Comparison of ENCODE assay signal across 17 cellular contexts in the genomic region with DNA sequence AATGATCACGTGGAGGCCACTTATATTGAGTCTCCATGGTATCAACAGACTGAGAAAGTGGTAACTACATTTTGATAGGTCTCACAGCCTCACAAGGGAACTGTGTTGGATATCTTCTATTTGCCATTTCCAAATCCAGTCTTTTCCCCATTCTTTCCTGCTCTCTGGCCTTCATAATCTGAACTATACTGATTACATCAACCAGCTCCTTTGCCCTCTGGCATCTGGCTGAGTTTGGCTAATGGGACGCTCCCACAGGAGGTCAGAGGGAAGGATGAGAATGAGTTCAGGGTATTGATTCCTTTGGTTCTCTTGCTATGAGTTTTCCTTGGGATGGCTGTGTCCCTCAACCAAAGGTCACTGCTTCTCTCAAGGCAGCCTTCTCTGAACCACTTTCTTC.
DNase-seq lines count a peak whose midpoint lies in the region; ATAC-seq and TF ChIP-seq lines count a peak whose summit lies in the region.
"Had no signal": no experiment of that assay in that cellular context is flagged by ENCODE, and none has a peak within 500 bp of the region (broad histone marks: within the 10 kb centered on the region; RNA-seq: fewer than 3 reads in every experiment).

No MANE protein-coding gene starts in this region.

- H3K23ac ChIP-seq in H9 (ENCODE audit: insufficient read length, low read depth, low read length): no peak overlapping the region

- H3K36me3 ChIP-seq in endodermal cell (ENCODE audit: control insufficient read depth, insufficient read depth, low read length): no peaks in the 10 kb centered on the region

- no peak overlapping the region for H4K5ac ChIP-seq in H9 (ENCODE audit: insufficient read length, low read depth, low read length)

- H3K9me3 Mint-ChIP-seq in H9 (peaks cover 0 to 2% of the 10 kb centered on the region in 2 experiments; a peak in 2 of 5 replicates), endodermal cell (peaks cover 6% of the 10 kb centered on the region), neural crest cell (peaks cover 2% of the 10 kb centered on the region)
- H3K9me3 Mint-ChIP-seq: CD4-positive, alpha-beta memory T cell had no signal

- TF ChIP-seq CTCF in H9 (conservative IDR thresholded peaks at IDR 0.05) (no peak), endodermal cell (conservative IDR thresholded peaks at IDR 0.05) (no peak), neural crest cell (conservative IDR thresholded peaks at IDR 0.05) (no peak)

- H3K14ac ChIP-seq in H9 (ENCODE audit: insufficient read depth, low read length): no peak overlapping the region

- H3K56ac ChIP-seq in H9 (ENCODE audit: insufficient read length, low read depth, low read length): no peak overlapping the region

- DNase-seq in H9 (no peak), endodermal cell (no peak), neural crest cell (ENCODE audit: low read depth, low spot score) (no peak), KG1 (lab: John Stamatoyannopoulos, UW) (no peak)
- DNase-seq: 8988T; C1 segment of cervical spinal cord; Calu3; CD4-positive, alpha-beta memory T cell; COR-L47; DMS53; DMS79 treated with DMSO at 0.1 percent for 48 hours; GF-D8; HCEC 1CT had no signal

- H3K27ac ChIP-seq in H9 (ENCODE audit: insufficient read length, low read depth, low read length): no peak overlapping the region
- H3K27ac ChIP-seq in endodermal cell (ENCODE audit: low read depth, low read length): no peak overlapping the region
- H3K27ac ChIP-seq: A549 had no signal

- ATAC-seq in GM21786 (IDR thresholded peaks at IDR 0.05; ENCODE audit: unreplicated experiment): no peak
- no peak for ATAC-seq in GM18909 (IDR thresholded peaks at IDR 0.05; ENCODE audit: poor library complexity, unreplicated experiment)
- ATAC-seq: A549, GM23338 had no signal

- H3K4me1 Mint-ChIP-seq in H9 (peaks cover 28 to 31% of the 10 kb centered on the region in 2 experiments), endodermal cell (peaks cover 28% of the 10 kb centered on the region), neural crest cell (peaks cover 27% of the 10 kb centered on the region)

- no peaks in the 10 kb centered on the region for H3K79me1 ChIP-seq in H9 (ENCODE audit: insufficient read depth, low read depth, low read length, poor library complexity, severe bottlenecking)

- no peak overlapping the region for H2BK20ac ChIP-seq in H9 (ENCODE audit: low read depth, low read length, poor library complexity, severe bottlenecking)

- no peak overlapping the region for H3T11ph ChIP-seq in H9 (ENCODE audit: low read length)

- no peak overlapping the region for H2BK5ac ChIP-seq in H9 (ENCODE audit: insufficient read length, low read length)

- H3K18ac ChIP-seq in H9 (ENCODE audit: insufficient read length, low read depth, low read length): no peak overlapping the region

- WGBS in H9 (ENCODE audit: extremely low coverage, insufficient read length, low lambda C conversion rate): no CpG with 5 or more reads among the region's 2 CpGs
- 100% methylated on average over 1 of the region's 2 CpGs; no CpG with 5 or more reads in 1 of the 2 experiments for WGBS in endodermal cell (ENCODE audit: insufficient coverage in 1 of 2, insufficient read length in 1 of 2), 2 experiments

- H4K20me1 ChIP-seq in H9 (ENCODE audit: control insufficient read depth, insufficient read depth, insufficient read length): no peaks in the 10 kb centered on the region

- no peak overlapping the region for H2BK120ac ChIP-seq in H9 (ENCODE audit: low read depth, low read length, poor library complexity, severe bottlenecking)

- H3K4me1 ChIP-seq in H9 (ENCODE audit: insufficient read depth, low read length) (peaks cover 10% of the 10 kb centered on the region), endodermal cell (ENCODE audit: control insufficient read depth, insufficient read depth, low read length) (no peaks in the 10 kb centered on the region)
- H3K4me1 ChIP-seq: A549 had no signal

- no peak overlapping the region for H3K4me2 ChIP-seq in H9 (ENCODE audit: insufficient read depth, insufficient read length, low read length)
- H3K4me2 ChIP-seq: A549 had no signal

- no peaks in the 10 kb centered on the region for H3K27me3 Mint-ChIP-seq in H9 (ENCODE audit: low read depth)
- no peaks in the 10 kb centered on the region for H3K27me3 Mint-ChIP-seq in endodermal cell (ENCODE audit: insufficient read depth)
- no peaks in the 10 kb centered on the region for H3K27me3 Mint-ChIP-seq in neural crest cell (ENCODE audit: low read depth)

- no peak overlapping the region for H4K8ac ChIP-seq in H9 (replicated peaks; ENCODE audit: insufficient read length, low read depth, low read length)

- H2BK15ac ChIP-seq in H9 (ENCODE audit: low read depth, low read length): no peak overlapping the region

- H3K36me3 Mint-ChIP-seq in H9 (ENCODE audit: insufficient read depth in 1 of 3, low read depth in 3 of 3) (peaks cover 4 to 10% (median 4%) of the 10 kb centered on the region in 3 experiments; a peak in 4 of 7 replicates), endodermal cell (ENCODE audit: low read depth) (no peaks in the 10 kb centered on the region), neural crest cell (ENCODE audit: low read depth) (no peaks in the 10 kb centered on the region)
- H3K36me3 Mint-ChIP-seq: CD4-positive, alpha-beta memory T cell had no signal

- H3K4me3 Mint-ChIP-seq in H9 (no peak overlapping the region), endodermal cell (no peak overlapping the region), neural crest cell (no peak overlapping the region)
- H3K4me3 Mint-ChIP-seq: CD4-positive, alpha-beta memory T cell; GM23338 had no signal

- no peaks in the 10 kb centered on the region for H3K23me2 ChIP-seq in H9 (ENCODE audit: insufficient read length, low read depth, low read length, poor library complexity, severe bottlenecking)

- H3K4ac ChIP-seq in H9 (ENCODE audit: low read depth, low read length): no peak overlapping the region

- H3K9me3 ChIP-seq in H9 (ENCODE audit: control insufficient read depth, low read depth, low read length) (no peaks in the 10 kb centered on the region), endodermal cell (ENCODE audit: control insufficient read depth, low read length) (peaks cover 10% of the 10 kb centered on the region)
- H3K9me3 ChIP-seq: A549 had no signal

- H3K9ac ChIP-seq in H9 (ENCODE audit: extremely low read depth, insufficient read length, low read length) (no peak overlapping the region), endodermal cell (ENCODE audit: extremely low read depth, low read length, poor library complexity, severe bottlenecking) (no peak overlapping the region)

- no peak overlapping the region for H4K91ac ChIP-seq in H9 (ENCODE audit: insufficient read length, low read depth, low read length)

- no peak overlapping the region for H2AFZ ChIP-seq in H9 (ENCODE audit: low read length)
- H2AFZ ChIP-seq: GM23338 had no signal

- H2AK5ac ChIP-seq in H9 (ENCODE audit: insufficient read length, low read length): peak overlapping the region; percentile 35

- H3K27ac Mint-ChIP-seq in H9: peak overlapping the region in 1 of 3 experiments; percentile 96; a peak in 3 of 7 replicates
- no peak overlapping the region for H3K27ac Mint-ChIP-seq in endodermal cell
- peak overlapping the region; percentile 24 for H3K27ac Mint-ChIP-seq in neural crest cell (ENCODE audit: unreplicated experiment)
- H3K27ac Mint-ChIP-seq: CD4-positive, alpha-beta memory T cell; GM23338 had no signal

- no peaks in the 10 kb centered on the region for H3K79me2 ChIP-seq in H9 (ENCODE audit: insufficient read depth, low read length)

- H3K4me3 ChIP-seq in endodermal cell (ENCODE audit: low read length): peak overlapping the region; percentile 40
- H3K4me3 ChIP-seq: A549, GM23338 had no signal

- H3K27me3 ChIP-seq in H9 (ENCODE audit: insufficient read depth, low read length) (no peaks in the 10 kb centered on the region), endodermal cell (ENCODE audit: control insufficient read depth, insufficient read depth, low read length, poor library complexity, severe bottlenecking) (no peaks in the 10 kb centered on the region)

- peak overlapping the region; percentile 77 for H2BK12ac ChIP-seq in H9 (ENCODE audit: insufficient read length, low read depth, low read length)
